Comparison of ENCODE assay signal across 8 cellular contexts in the genomic region with DNA sequence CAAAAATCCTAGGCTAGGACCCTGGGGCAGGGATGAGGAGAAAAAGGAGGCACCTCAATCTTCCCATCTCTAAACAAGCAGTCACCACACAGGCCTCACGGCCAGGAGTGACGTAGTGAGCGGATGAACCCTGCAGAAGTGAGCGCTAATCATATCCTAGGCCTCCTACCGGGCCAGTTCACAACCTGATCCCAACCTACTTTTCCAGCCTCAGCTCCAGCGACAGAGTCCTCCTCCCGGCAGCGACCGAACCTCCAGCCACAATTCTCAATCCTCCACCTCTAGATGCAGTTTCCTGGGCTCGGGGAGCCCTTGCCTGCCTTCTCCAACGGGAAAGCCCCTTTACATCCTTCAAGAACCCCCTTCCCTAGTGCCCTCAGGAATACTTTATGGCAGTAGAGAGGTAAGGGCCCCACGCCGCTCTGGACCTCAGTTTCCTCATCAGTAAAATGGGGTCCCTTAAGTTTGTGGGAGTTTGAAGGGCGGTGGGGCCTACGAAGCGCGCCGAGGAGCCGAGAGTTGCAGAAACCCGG. TPM values are rescaled to one million over a fixed set of nuclear protein-coding genes. Genes with fewer than 3 reads are reported as not detected.
DNase-seq lines count a peak whose midpoint lies in the region; ATAC-seq lines count a peak whose summit lies in the region.

No MANE protein-coding gene starts in this region.

- no peaks in the 10 kb centered on the region for H3K27me3 Mint-ChIP-seq in activated CD4-positive, alpha-beta T cell treated with anti-CD3 and anti-CD28 coated beads for 36 hours
- H3K27me3 Mint-ChIP-seq in activated naive CD8-positive, alpha-beta T cell treated with anti-CD3 and anti-CD28 coated beads, Interleukin-2, amount 10 ng/mL, durations not matched to agents 7 days and 5 days, result no peaks in the 10 kb centered on the region

- H3K4me3 ChIP-seq in iPS-11a (ENCODE audit: low read depth, low read length) (peak overlapping the region; percentile 99), skin epidermis (peak overlapping the region; percentile 61 to 97 (median 88))

- H3K4me3 Mint-ChIP-seq in activated CD4-positive, alpha-beta T cell treated with anti-CD3 and anti-CD28 coated beads for 36 hours, result peak overlapping the region; percentile 97
- peak overlapping the region; percentile 93 for H3K4me3 Mint-ChIP-seq in activated naive CD8-positive, alpha-beta T cell treated with anti-CD3 and anti-CD28 coated beads, Interleukin-2, amount 10 ng/mL, durations not matched to agents 7 days and 5 days

- intact Hi-C loops in activated CD4-positive, alpha-beta T cell treated with anti-CD3 and anti-CD28 coated beads for 36 hours (cut with DNase I, micrococcal nuclease), result loop anchor here (1.0 to 5.0 kb wide), 9 partner anchors 76 to 802 kb away; a partner anchor contains a TSS

- CTCF ChIA-PET in activated CD4-positive, alpha-beta T cell treated with anti-CD3 and anti-CD28 coated beads for 36 hours (lab: Charles Lee), result interaction anchor here (1.9 to 2.3 kb wide), 2 partner anchors 22 to 69 kb away, joined by 7 to 15 read pairs; a partner anchor contains a TSS

- no peak for ATAC-seq in activated CD4-positive, alpha-beta T cell treated with anti-CD3 and anti-CD28 coated beads for 36 hours
- ATAC-seq in activated naive CD8-positive, alpha-beta T cell treated with anti-CD3 and anti-CD28 coated beads, Interleukin-2, amount 10 ng/mL, durations not matched to agents 7 days and 5 days (ENCODE audit: low read depth), result no peak
- ATAC-seq in GM18858 (IDR thresholded peaks at IDR 0.05; ENCODE audit: unreplicated experiment) (no peak), GM19023 (IDR thresholded peaks at IDR 0.05; ENCODE audit: unreplicated experiment) (no peak)

- no peaks in the 10 kb centered on the region for H3K9me3 Mint-ChIP-seq in activated CD4-positive, alpha-beta T cell treated with anti-CD3 and anti-CD28 coated beads for 36 hours (ENCODE audit: low read depth)
- no peaks in the 10 kb centered on the region for H3K9me3 Mint-ChIP-seq in activated naive CD8-positive, alpha-beta T cell treated with anti-CD3 and anti-CD28 coated beads, Interleukin-2, amount 10 ng/mL, durations not matched to agents 7 days and 5 days

- H3K27ac ChIP-seq in skin epidermis, result peak overlapping the region; percentile 78 to 98 (median 96)

- peak overlapping the region; percentile 90 for H3K27ac Mint-ChIP-seq in activated CD4-positive, alpha-beta T cell treated with anti-CD3 and anti-CD28 coated beads for 36 hours
- H3K27ac Mint-ChIP-seq in activated naive CD8-positive, alpha-beta T cell treated with anti-CD3 and anti-CD28 coated beads, Interleukin-2, amount 10 ng/mL, durations not matched to agents 7 days and 5 days, result peak overlapping the region; percentile 99

- H3K36me3 Mint-ChIP-seq in activated CD4-positive, alpha-beta T cell treated with anti-CD3 and anti-CD28 coated beads for 36 hours (ENCODE audit: low read depth), result peaks cover 21% of the 10 kb centered on the region
- peaks cover 16% of the 10 kb centered on the region for H3K36me3 Mint-ChIP-seq in activated naive CD8-positive, alpha-beta T cell treated with anti-CD3 and anti-CD28 coated beads, Interleukin-2, amount 10 ng/mL, durations not matched to agents 7 days and 5 days

- POLR2A ChIA-PET in activated CD4-positive, alpha-beta T cell treated with anti-CD3 and anti-CD28 coated beads for 36 hours (lab: Charles Lee), result interaction anchor here (0.7 to 0.9 kb wide), 2 partner anchors 45 to 75 kb away, joined by 3 to 4 read pairs; no protein-coding TSS in a partner anchor
- POLR2A ChIA-PET in activated naive CD8-positive, alpha-beta T cell treated with anti-CD3 and anti-CD28 coated beads, Interleukin-2, amount 10 ng/mL, durations not matched to agents 7 days and 5 days (lab: Charles Lee), result interaction anchor here (0.7 to 2.7 kb wide), 8 partner anchors 8 to 387 kb away, joined by 3 to 35 read pairs (median 15); a partner anchor contains a TSS

- DNase-seq in activated CD4-positive, alpha-beta T cell treated with anti-CD3 and anti-CD28 coated beads for 36 hours, result peak; percentile 62
- DNase-seq in activated CD4-positive, alpha-beta T cell treated with anti-CD3 and anti-CD28 coated beads for 4 hours, result no peak
- peak; percentile 47 for DNase-seq in M059J (ENCODE audit: low read depth)
- DNase-seq in activated naive CD8-positive, alpha-beta T cell treated with anti-CD3 and anti-CD28 coated beads, Interleukin-2, amount 10 ng/mL, durations not matched to agents 7 days and 5 days, result peak; percentile 50

- peaks cover 34% of the 10 kb centered on the region for H3K4me1 Mint-ChIP-seq in activated CD4-positive, alpha-beta T cell treated with anti-CD3 and anti-CD28 coated beads for 36 hours
- peaks cover 32% of the 10 kb centered on the region for H3K4me1 Mint-ChIP-seq in activated naive CD8-positive, alpha-beta T cell treated with anti-CD3 and anti-CD28 coated beads, Interleukin-2, amount 10 ng/mL, durations not matched to agents 7 days and 5 days

RNA-seq across cellular contexts. Expression of a gene that starts 1.4 kb away (rescaled TPM):
- total RNA-seq in activated CD4-positive, alpha-beta T cell treated with anti-CD3 and anti-CD28 coated beads for 36 hours, result 1 to 10 TPM; 9.2 to 9.9 TPM
- 6.5 and 11.9 TPM in 2 replicates for total RNA-seq in M059J (2014; rRNA removed; shearing (Covaris generic))
- 10 to 100 TPM; 17.9 to 20.5 TPM for total RNA-seq in activated naive CD8-positive, alpha-beta T cell treated with anti-CD3 and anti-CD28 coated beads, Interleukin-2, amount 10 ng/mL, durations not matched to agents 7 days and 5 days

RNA-seq across cellular contexts. Expression of a gene that starts 1.6 kb away (rescaled TPM):
- total RNA-seq in activated CD4-positive, alpha-beta T cell treated with anti-CD3 and anti-CD28 coated beads for 36 hours, result 10 to 100 TPM; 21.3 to 25.8 TPM
- 14.3 and 21.5 TPM in 2 replicates for total RNA-seq in M059J (2014; rRNA removed; shearing (Covaris generic))
- 10 to 100 TPM; 37.3 to 38.7 TPM for total RNA-seq in activated naive CD8-positive, alpha-beta T cell treated with anti-CD3 and anti-CD28 coated beads, Interleukin-2, amount 10 ng/mL, durations not matched to agents 7 days and 5 days

RNA-seq across cellular contexts. Expression of a gene that starts 16.1 kb away (rescaled TPM):
- total RNA-seq in activated CD4-positive, alpha-beta T cell treated with anti-CD3 and anti-CD28 coated beads for 36 hours, result 1 to 10 TPM; 4.0 to 9.2 TPM
- total RNA-seq in M059J (2014; rRNA removed; shearing (Covaris generic)), result 2.5 and 2.7 TPM in 2 replicates
- 10 to 100 TPM; 10.4 to 10.9 TPM for total RNA-seq in activated naive CD8-positive, alpha-beta T cell treated with anti-CD3 and anti-CD28 coated beads, Interleukin-2, amount 10 ng/mL, durations not matched to agents 7 days and 5 days

RNA-seq across cellular contexts. Expression of a gene that starts 22.0 kb away (rescaled TPM):
- total RNA-seq in activated CD4-positive, alpha-beta T cell treated with anti-CD3 and anti-CD28 coated beads for 36 hours, result 10 to 100 TPM; 59.6 to 64.2 TPM
- 193 and 223 TPM in 2 replicates for total RNA-seq in M059J (2014; rRNA removed; shearing (Covaris generic))
- total RNA-seq in activated naive CD8-positive, alpha-beta T cell treated with anti-CD3 and anti-CD28 coated beads, Interleukin-2, amount 10 ng/mL, durations not matched to agents 7 days and 5 days, result 10 to 100 TPM; 79.4 to 80.4 TPM

RNA-seq across cellular contexts. Expression of a gene that starts 35.6 kb away (rescaled TPM):
- total RNA-seq in activated CD4-positive, alpha-beta T cell treated with anti-CD3 and anti-CD28 coated beads for 36 hours, result 10 to 100 TPM; 50.0 to 53.3 TPM
- 52.8 and 57.7 TPM in 2 replicates for total RNA-seq in M059J (2014; rRNA removed; shearing (Covaris generic))
- total RNA-seq in activated naive CD8-positive, alpha-beta T cell treated with anti-CD3 and anti-CD28 coated beads, Interleukin-2, amount 10 ng/mL, durations not matched to agents 7 days and 5 days, result 10 to 100 TPM; 35.8 to 37.0 TPM

Comparison
In these comparisons a context has a peak if more than half of its experiments do, and no peak if none do; other contexts are left out.
1. DNase-seq: peak in activated CD4-positive, alpha-beta T cell treated with anti-CD3 and anti-CD28 coated beads for 36 hours (single experiment), M059J (single experiment) and activated naive CD8-positive, alpha-beta T cell treated with anti-CD3 and anti-CD28 coated beads, Interleukin-2, amount 10 ng/mL, durations not matched to agents 7 days and 5 days (single experiment); none in activated CD4-positive, alpha-beta T cell treated with anti-CD3 and anti-CD28 coated beads for 4 hours (0 of 2).